1 cellular context compared by ENCODE assay signal in genomic region chr6:138454976-138455706, GRCh38.
A peak's percentile ranks its signal among the peaks of the same experiment; 100 is the strongest.
TF ChIP-seq lines count a peak whose summit lies in the region.

No MANE protein-coding gene starts in this region.

TF ChIP-seq in GM12878, 131 proteins besides CTCF, POLR2A, EP300 and RAD21 (continued from another document):
- TF ChIP-seq, protein P1, sequence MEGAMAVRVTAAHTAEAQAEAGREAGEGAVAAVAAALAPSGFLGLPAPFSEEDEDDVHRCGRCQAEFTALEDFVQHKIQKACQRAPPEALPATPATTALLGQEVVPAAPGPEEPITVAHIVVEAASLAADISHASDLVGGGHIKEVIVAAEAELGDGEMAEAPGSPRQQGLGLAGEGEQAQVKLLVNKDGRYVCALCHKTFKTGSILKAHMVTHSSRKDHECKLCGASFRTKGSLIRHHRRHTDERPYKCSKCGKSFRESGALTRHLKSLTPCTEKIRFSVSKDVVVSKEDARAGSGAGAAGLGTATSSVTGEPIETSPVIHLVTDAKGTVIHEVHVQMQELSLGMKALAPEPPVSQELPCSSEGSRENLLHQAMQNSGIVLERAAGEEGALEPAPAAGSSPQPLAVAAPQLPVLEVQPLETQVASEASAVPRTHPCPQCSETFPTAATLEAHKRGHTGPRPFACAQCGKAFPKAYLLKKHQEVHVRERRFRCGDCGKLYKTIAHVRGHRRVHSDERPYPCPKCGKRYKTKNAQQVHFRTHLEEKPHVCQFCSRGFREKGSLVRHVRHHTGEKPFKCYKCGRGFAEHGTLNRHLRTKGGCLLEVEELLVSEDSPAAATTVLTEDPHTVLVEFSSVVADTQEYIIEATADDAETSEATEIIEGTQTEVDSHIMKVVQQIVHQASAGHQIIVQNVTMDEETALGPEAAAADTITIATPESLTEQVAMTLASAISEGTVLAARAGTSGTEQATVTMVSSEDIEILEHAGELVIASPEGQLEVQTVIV (IDR thresholded peaks at IDR 0.05; ENCODE audit: borderline replicate concordance, partially characterized antibody) = no peak
- TF ChIP-seq EED (IDR thresholded peaks at IDR 0.05; ENCODE audit: low read depth) = peak; percentile 51
- peak; percentile 90 for TF ChIP-seq JUNB (IDR thresholded peaks at IDR 0.05)
- 0 out of 2 replicates have a peak, but pooled peaks have one; percentile 12 for TF ChIP-seq GABPA (IDR thresholded peaks at IDR 0.05; ENCODE audit: low read depth)
- TF ChIP-seq DPF2 (IDR thresholded peaks at IDR 0.05) = peak; percentile 80
- 0 out of 2 replicates have a peak, but pooled peaks have one; percentile 31 for TF ChIP-seq GATAD2B (conservative IDR thresholded peaks at IDR 0.05; ENCODE audit: low read depth)
